ENCODE assay signal across 13 cellular contexts in genomic region chr15:52257734-52258062, GRCh38. TPM values are rescaled to one million over a fixed set of nuclear protein-coding genes. Genes with fewer than 3 reads are reported as not detected.
DNase-seq lines count a peak whose midpoint lies in the region; ATAC-seq and TF ChIP-seq lines count a peak whose summit lies in the region.
"Had no signal": no experiment of that assay in that cellular context is flagged by ENCODE, and none has a peak within 500 bp of the region (broad histone marks: within the 10 kb centered on the region; RNA-seq: fewer than 3 reads in every experiment).

No MANE protein-coding gene starts in this region.

- in situ Hi-C loops in ACHN (cut with HindIII; ENCODE audit: low pct_ligation_motif_present, low pct_unique_long_range_greater_than_20kb, low sequenced_read_pairs): loop anchor here (25.0 kb wide), 1 partner anchor 480 kb away; no protein-coding TSS in a partner anchor

- DNase-seq in ACHN (peak; percentile 75), adipocyte (ENCODE audit: low read depth) (peak; percentile 51), iris pigment epithelial cell (ENCODE audit: low read depth) (peak; percentile 39), GOT3 (lab: John Stamatoyannopoulos, UW) (no peak), mesothelial cell of epicardium (ENCODE audit: low spot score in 2 of 2, unreplicated experiment in 2 of 2) (no peak)
- DNase-seq: activated CD8-positive, alpha-beta memory T cell treated with anti-CD3 and anti-CD28 coated beads, Interleukin-2, amount 10 ng/mL, durations not matched to agents 7 days and 5 days; cortex of kidney; immature natural killer cell; SHP77 had no signal

- H3K27ac ChIP-seq in HUES64 (ENCODE audit: low read depth, low read length): peak overlapping the region; percentile 47; the same call in 1 of the 2 replicates
- H3K27ac ChIP-seq: C4-2B had no signal

- H3K27me3 ChIP-seq in HUES64 (ENCODE audit: insufficient read depth, low read length) (no peaks in the 10 kb centered on the region), adipocyte (replicated peaks; ENCODE audit: control insufficient read depth, insufficient read depth, low read length) (no peaks in the 10 kb centered on the region)

- 75% methylated on average over 5 of the region's 5 CpGs for WGBS in HUES64

- H3K4me3 Mint-ChIP-seq in mesothelial cell of epicardium: no peak overlapping the region
- H3K4me3 Mint-ChIP-seq: activated CD8-positive, alpha-beta memory T cell treated with anti-CD3 and anti-CD28 coated beads, Interleukin-2, amount 10 ng/mL, durations not matched to agents 7 days and 5 days; immature natural killer cell had no signal

- no peaks in the 10 kb centered on the region for H3K9me3 ChIP-seq in HUES64 (ENCODE audit: insufficient read depth, low read depth, low read length)
- no peaks in the 10 kb centered on the region for H3K9me3 ChIP-seq in adipocyte (ENCODE audit: control insufficient read depth, low read length)

- H3K4me1 ChIP-seq in HUES64 (ENCODE audit: insufficient read depth, low read length): peaks cover 40% of the 10 kb centered on the region
- H3K4me1 ChIP-seq in adipocyte (ENCODE audit: control insufficient read depth, insufficient read depth, low read length): peaks cover 48% of the 10 kb centered on the region

- H3K9me3 Mint-ChIP-seq in mesothelial cell of epicardium: no peaks in the 10 kb centered on the region
- H3K9me3 Mint-ChIP-seq: immature natural killer cell had no signal

- H3K4me3 ChIP-seq in HUES64 (ENCODE audit: low read length) (no peak overlapping the region), adipocyte (ENCODE audit: low read length) (no peak overlapping the region)

- H3K9ac ChIP-seq in HUES64 (ENCODE audit: low read depth, low read length) (no peak overlapping the region), adipocyte (ENCODE audit: low read length) (no peak overlapping the region)

- no peak for TF ChIP-seq CTCF in mesothelial cell of epicardium (IDR thresholded peaks at IDR 0.05; ENCODE audit: unreplicated experiment)

- H3K36me3 Mint-ChIP-seq in mesothelial cell of epicardium: peaks cover 3% of the 10 kb centered on the region
- H3K36me3 Mint-ChIP-seq: immature natural killer cell had no signal

- ATAC-seq in HG03565 (IDR thresholded peaks at IDR 0.05; ENCODE audit: unreplicated experiment): no peak
- no peak for ATAC-seq in HG03025 (IDR thresholded peaks at IDR 0.05; ENCODE audit: low FRiP score, unreplicated experiment)
- ATAC-seq: activated CD8-positive, alpha-beta memory T cell treated with anti-CD3 and anti-CD28 coated beads, Interleukin-2, amount 10 ng/mL, durations not matched to agents 7 days and 5 days had no signal

- no peak overlapping the region for H3K27ac Mint-ChIP-seq in mesothelial cell of epicardium
- H3K27ac Mint-ChIP-seq: immature natural killer cell had no signal

- peaks cover 28% of the 10 kb centered on the region for H3K36me3 ChIP-seq in HUES64 (ENCODE audit: insufficient read depth, low read length)
- H3K36me3 ChIP-seq in adipocyte (ENCODE audit: control insufficient read depth, insufficient read depth, low read length, severe bottlenecking): no peaks in the 10 kb centered on the region

- peaks cover 14% of the 10 kb centered on the region for H3K4me1 Mint-ChIP-seq in mesothelial cell of epicardium

- no peaks in the 10 kb centered on the region for H3K27me3 Mint-ChIP-seq in mesothelial cell of epicardium (ENCODE audit: low read depth)
- H3K27me3 Mint-ChIP-seq: activated CD8-positive, alpha-beta memory T cell treated with anti-CD3 and anti-CD28 coated beads, Interleukin-2, amount 10 ng/mL, durations not matched to agents 7 days and 5 days had no signal

RNA-seq across cellular contexts. Expression of gene MYO5C, which starts 37.9 kb away (rescaled TPM):
- polyA plus RNA-seq in HUES64 (2013, experiment 1 of 2): 9.7 TPM
- 8.1 TPM for polyA plus RNA-seq in HUES64 (2013, experiment 2 of 2)
- 19.9 to 23.1 TPM (median 23.0 TPM) in 3 replicates for total RNA-seq in mesothelial cell of epicardium

Comparison
In these comparisons a context has a peak if more than half of its experiments do, and no peak if none do; other contexts are left out.
1. DNase-seq: peak in ACHN (single experiment), adipocyte (single experiment) and iris pigment epithelial cell (single experiment); none in GOT3 (single experiment) and mesothelial cell of epicardium (0 of 2).